Comparison of ENCODE assay signal across 8 cellular contexts in the genomic region with DNA sequence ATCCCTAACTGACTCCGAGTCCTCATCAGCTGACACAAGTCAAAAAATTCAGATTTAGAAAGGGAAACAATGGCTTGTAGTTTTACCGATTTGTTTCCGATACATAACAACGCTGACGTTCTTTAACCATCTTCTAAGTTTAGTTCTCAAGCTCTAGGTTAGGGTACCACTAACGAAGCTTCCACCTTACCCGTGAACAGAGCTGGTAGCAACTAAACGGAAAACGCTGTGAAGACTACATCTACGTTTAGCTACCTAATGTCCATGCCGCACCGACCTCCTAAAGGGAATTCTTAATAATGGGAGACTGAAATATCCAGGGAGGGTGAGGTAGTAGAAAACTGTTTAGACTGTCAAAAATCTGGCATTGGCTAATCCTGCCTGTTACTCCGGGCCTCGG. TPM values are rescaled to one million over a fixed set of nuclear protein-coding genes. Genes with fewer than 3 reads are reported as not detected.
DNase-seq lines count a peak whose midpoint lies in the region; ATAC-seq and TF ChIP-seq lines count a peak whose summit lies in the region.

No MANE protein-coding gene starts in this region.

- H3K27me3 ChIP-seq in ACC112 (ENCODE audit: insufficient read depth, low read length) (no peaks in the 10 kb centered on the region), HUES64 (ENCODE audit: insufficient read depth, low read length) (no peaks in the 10 kb centered on the region), muscle layer of colon (ENCODE audit: control insufficient read depth in 1 of 2, insufficient read depth in 2 of 2, low read length in 2 of 2) (no peaks in the 10 kb centered on the region)

- H3K36me3 ChIP-seq in ACC112 (ENCODE audit: insufficient read depth, low read length) (no peaks in the 10 kb centered on the region; the same call in 1 of the 2 replicates), HUES64 (ENCODE audit: insufficient read depth, low read length) (peaks cover 44% of the 10 kb centered on the region), muscle layer of colon (ENCODE audit: insufficient read depth, low read length) (peaks cover 16% of the 10 kb centered on the region)

- H3K27ac ChIP-seq in ACC112 (ENCODE audit: low read depth, low read length), result peak overlapping the region; percentile 88
- H3K27ac ChIP-seq in HUES64 (ENCODE audit: low read depth, low read length), result no peak overlapping the region
- H3K27ac ChIP-seq in muscle layer of colon (ENCODE audit: low read depth, low read length), result peak overlapping the region; percentile 95

- peak overlapping the region; percentile 100 for H3K4me3 ChIP-seq in ACC112 (ENCODE audit: low read depth, low read length)
- H3K4me3 ChIP-seq in HUES64 (ENCODE audit: low read length), result peak overlapping the region; percentile 88
- H3K4me3 ChIP-seq in cardiac fibroblast (replicated peaks in 1 of 2; ENCODE audit: low read depth in 2 of 2, low read length in 2 of 2), result peak overlapping the region; percentile 76 to 91
- peak overlapping the region; percentile 75 to 80 for H3K4me3 ChIP-seq in muscle layer of colon (ENCODE audit: low read depth in 1 of 2, low read length in 2 of 2)

- H3K9me3 ChIP-seq in HUES64 (ENCODE audit: insufficient read depth, low read depth, low read length) (no peaks in the 10 kb centered on the region), muscle layer of colon (ENCODE audit: low read length) (no peaks in the 10 kb centered on the region)

- H3K9ac ChIP-seq in HUES64 (ENCODE audit: low read depth, low read length) (peak overlapping the region; percentile 91), muscle layer of colon (ENCODE audit: low read length) (peak overlapping the region; percentile 81)

- no peak for DNase-seq in cardiac fibroblast (ENCODE audit: low read depth in 2 of 2)
- DNase-seq in A172 (ENCODE audit: low spot score), result no peak

- H2AFZ ChIP-seq in ACC112 (ENCODE audit: low read length, unreplicated experiment), result no peak overlapping the region

- ATAC-seq in GM19351 (IDR thresholded peaks at IDR 0.05; ENCODE audit: unreplicated experiment) (no peak), GM21786 (IDR thresholded peaks at IDR 0.05; ENCODE audit: unreplicated experiment) (no peak), GM21447 (IDR thresholded peaks at IDR 0.05; ENCODE audit: unreplicated experiment) (no peak)

- WGBS in HUES64, result 30% methylated on average over 13 of the region's 14 CpGs

- peaks cover 13% of the 10 kb centered on the region for H3K4me1 ChIP-seq in ACC112 (ENCODE audit: control insufficient read depth, insufficient read depth, low read length, unreplicated experiment)
- H3K4me1 ChIP-seq in HUES64 (ENCODE audit: insufficient read depth, low read length), result peaks cover 10% of the 10 kb centered on the region
- peaks cover 16% of the 10 kb centered on the region for H3K4me1 ChIP-seq in muscle layer of colon (ENCODE audit: insufficient read depth, low read length)

- no peak for TF ChIP-seq CTCF in cardiac fibroblast (IDR thresholded peaks at IDR 0.05; ENCODE audit: low read depth, low read length)

- H3K79me2 ChIP-seq in ACC112 (ENCODE audit: control insufficient read depth, insufficient read depth, low read length, unreplicated experiment), result peaks cover 60% of the 10 kb centered on the region

RNA-seq across cellular contexts. Expression of gene NUP98, which starts 1.0 kb away (rescaled TPM):
- polyA plus RNA-seq in HUES64 (2013, experiment 1 of 2), result 71.1 TPM
- 70.4 TPM for polyA plus RNA-seq in HUES64 (2013, experiment 2 of 2)
- total RNA-seq in A172 (2014; rRNA removed; shearing (Covaris generic)), result 96.6 and 104 TPM in 2 replicates

RNA-seq across cellular contexts. Expression of gene PGAP2, which starts 12.0 kb away (rescaled TPM):
- 39.1 TPM for polyA plus RNA-seq in HUES64 (2013, experiment 1 of 2)
- polyA plus RNA-seq in HUES64 (2013, experiment 2 of 2), result 33.2 TPM
- total RNA-seq in A172 (2014; rRNA removed; shearing (Covaris generic)), result 15.4 and 16.6 TPM in 2 replicates

RNA-seq across cellular contexts. Expression of gene RHOG, which starts 44.4 kb away (rescaled TPM):
- 33.3 TPM for polyA plus RNA-seq in HUES64 (2013, experiment 1 of 2)
- polyA plus RNA-seq in HUES64 (2013, experiment 2 of 2), result 31.2 TPM
- total RNA-seq in A172 (2014; rRNA removed; shearing (Covaris generic)), result 40.6 and 50.9 TPM in 2 replicates

RNA-seq across cellular contexts. Expression of gene STIM1, which starts 59.1 kb away (rescaled TPM):
- polyA plus RNA-seq in HUES64 (2013, experiment 1 of 2), result 10.5 TPM
- polyA plus RNA-seq in HUES64 (2013, experiment 2 of 2), result 13.1 TPM
- 23.6 and 27.1 TPM in 2 replicates for total RNA-seq in A172 (2014; rRNA removed; shearing (Covaris generic))
